In the genomic region with DNA sequence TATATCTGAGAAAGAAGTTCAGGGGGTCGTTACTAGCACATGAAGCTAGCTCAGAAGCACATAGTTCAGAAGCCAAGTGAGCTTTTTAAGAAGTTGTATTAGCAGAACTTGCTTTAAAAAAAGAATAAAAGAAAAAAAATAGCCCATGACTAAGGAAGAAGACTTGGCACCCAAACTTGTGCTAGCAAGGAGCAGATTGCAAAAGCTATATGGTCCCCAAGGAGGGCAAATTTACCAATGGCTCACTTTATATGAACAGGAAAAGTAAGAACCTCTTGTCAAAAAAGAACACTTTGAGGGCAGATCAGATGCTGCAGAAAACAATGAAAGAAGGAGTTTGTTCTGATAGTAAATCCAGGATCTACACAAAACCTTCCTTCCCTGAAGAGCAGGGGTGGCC, we compare ENCODE assay signal across 30 cellular contexts.
"Had no signal": no experiment of that assay in that cellular context is flagged by ENCODE, and none has a peak within 500 bp of the region (broad histone marks: within the 10 kb centered on the region; RNA-seq: fewer than 3 reads in every experiment).

No MANE protein-coding gene starts in this region.

- H3K27me3 Mint-ChIP-seq: central memory CD8-positive, alpha-beta T cell; dendritic cell treated with granulocyte-macrophage colony-stimulating factor and Interleukin-4, amounts not matched to agents 40 ng/mL and 50 ng/mL, for 4 days had no signal

- H3K27me3 ChIP-seq: brain microvascular endothelial cell, dorsolateral prefrontal cortex, foreskin keratinocyte, gastrocnemius medialis, heart right ventricle had no signal

- H3K27ac Mint-ChIP-seq: activated CD4-positive, alpha-beta memory T cell treated with anti-CD3 and anti-CD28 coated beads, Interleukin-2, amount 10 ng/mL, durations not matched to agents 7 days and 5 days; activated CD4-positive, alpha-beta T cell treated with anti-CD3 and anti-CD28 coated beads, Interleukin-2, amount 10 ng/mL, durations not matched to agents 7 days and 5 days; activated naive CD4-positive, alpha-beta T cell treated with anti-CD3 and anti-CD28 coated beads, Interleukin-2, amount 10 ng/mL, durations not matched to agents 7 days and 5 days; activated naive CD4-positive, alpha-beta T cell treated with anti-CD3 and anti-CD28 coated beads, Interleukin-2, amount 50 U/mL, for 72 hours; activated naive CD8-positive, alpha-beta T cell treated with anti-CD3 and anti-CD28 coated beads, Interleukin-2, amount 10 ng/mL, durations not matched to agents 7 days and 5 days; activated T-cell treated with anti-CD3 and anti-CD28 coated beads, Interleukin-2, amount 50 U/mL, for 24 hours; activated T-cell treated with anti-CD3 and anti-CD28 coated beads, Interleukin-2, amount 50 U/mL, for 72 hours; dendritic cell treated with granulocyte-macrophage colony-stimulating factor and Interleukin-4, amounts not matched to agents 40 ng/mL and 50 ng/mL, for 4 days; endodermal cell; WTC11 had no signal

- H3K9me3 ChIP-seq: gastrocnemius medialis, heart right ventricle had no signal

- H3K4me1 Mint-ChIP-seq: activated CD4-positive, alpha-beta T cell treated with anti-CD3 and anti-CD28 coated beads, Interleukin-2, amount 10 ng/mL, durations not matched to agents 7 days and 5 days; activated naive CD4-positive, alpha-beta T cell treated with anti-CD3 and anti-CD28 coated beads, Interleukin-2, amount 10 ng/mL, durations not matched to agents 7 days and 5 days; activated naive CD8-positive, alpha-beta T cell treated with anti-CD3 and anti-CD28 coated beads, Interleukin-2, amount 10 ng/mL, durations not matched to agents 7 days and 5 days; central memory CD8-positive, alpha-beta T cell; WTC11 had no signal

- H3K4me3 ChIP-seq: coronary artery, dorsolateral prefrontal cortex, gastrocnemius medialis, heart right ventricle had no signal

- H3K27ac ChIP-seq: brain microvascular endothelial cell, coronary artery, dorsolateral prefrontal cortex, foreskin keratinocyte, gastrocnemius medialis, heart right ventricle, VCaP had no signal

- H3K4me1 ChIP-seq: foreskin keratinocyte, gastrocnemius medialis, heart right ventricle had no signal

- H3K4me3 Mint-ChIP-seq: activated CD4-positive, alpha-beta memory T cell treated with anti-CD3 and anti-CD28 coated beads, Interleukin-2, amount 10 ng/mL, durations not matched to agents 7 days and 5 days; activated CD4-positive, alpha-beta T cell treated with anti-CD3 and anti-CD28 coated beads, Interleukin-2, amount 10 ng/mL, durations not matched to agents 7 days and 5 days; activated naive CD4-positive, alpha-beta T cell treated with anti-CD3 and anti-CD28 coated beads, Interleukin-2, amount 10 ng/mL, durations not matched to agents 7 days and 5 days; activated naive CD8-positive, alpha-beta T cell treated with anti-CD3 and anti-CD28 coated beads, Interleukin-2, amount 10 ng/mL, durations not matched to agents 7 days and 5 days; activated T-cell treated with anti-CD3 and anti-CD28 coated beads, Interleukin-2, amount 50 U/mL, for 24 hours; activated T-cell treated with anti-CD3 and anti-CD28 coated beads, Interleukin-2, amount 50 U/mL, for 72 hours; central memory CD8-positive, alpha-beta T cell; dendritic cell treated with granulocyte-macrophage colony-stimulating factor and Interleukin-4, amounts not matched to agents 40 ng/mL and 50 ng/mL, for 4 days; endodermal cell; WTC11 had no signal

- H3K36me3 Mint-ChIP-seq: activated naive CD4-positive, alpha-beta T cell treated with anti-CD3 and anti-CD28 coated beads, Interleukin-2, amount 10 ng/mL, durations not matched to agents 7 days and 5 days; activated naive CD4-positive, alpha-beta T cell treated with anti-CD3 and anti-CD28 coated beads, Interleukin-2, amount 50 U/mL, for 72 hours; activated naive CD8-positive, alpha-beta T cell treated with anti-CD3 and anti-CD28 coated beads, Interleukin-2, amount 10 ng/mL, durations not matched to agents 7 days and 5 days; WTC11 had no signal

- ATAC-seq: activated naive CD4-positive, alpha-beta T cell treated with anti-CD3 and anti-CD28 coated beads, Interleukin-2, amount 50 U/mL, for 72 hours; activated T-cell treated with anti-CD3 and anti-CD28 coated beads, Interleukin-2, amount 50 U/mL, for 72 hours; esophagus mucosa; foreskin keratinocyte; heart right ventricle; WTC11 had no signal

- H3K36me3 ChIP-seq: brain microvascular endothelial cell, gastrocnemius medialis, heart right ventricle had no signal

- DNase-seq: activated CD4-positive, alpha-beta memory T cell treated with anti-CD3 and anti-CD28 coated beads, Interleukin-2, amount 10 ng/mL, durations not matched to agents 7 days and 5 days; activated CD4-positive, alpha-beta T cell treated with anti-CD3 and anti-CD28 coated beads for 1 hour; activated CD4-positive, alpha-beta T cell treated with anti-CD3 and anti-CD28 coated beads for 4 hours; activated CD4-positive, alpha-beta T cell treated with anti-CD3 and anti-CD28 coated beads, Interleukin-2, amount 10 ng/mL, durations not matched to agents 7 days and 5 days; activated CD4-positive, alpha-beta T cell treated with anti-CD3 and anti-CD28 coated beads, Interleukin-2, amount 50 U/mL, for 4 hours; activated CD8-positive, alpha-beta memory T cell treated with anti-CD3 and anti-CD28 coated beads, Interleukin-2, amount 50 U/mL, for 48 hours; activated gamma-delta T cell; activated naive CD4-positive, alpha-beta T cell; activated naive CD4-positive, alpha-beta T cell treated with anti-CD3 and anti-CD28 coated beads, Interleukin-2, amount 10 ng/mL, durations not matched to agents 7 days and 5 days; activated naive CD8-positive, alpha-beta T cell treated with anti-CD3 and anti-CD28 coated beads, Interleukin-2, amount 10 ng/mL, durations not matched to agents 7 days and 5 days; activated T-cell treated with anti-CD3 and anti-CD28 coated beads for 4 hours; activated T-cell treated with anti-CD3 and anti-CD28 coated beads, Interleukin-2, amount 50 U/mL, for 24 hours; activated T-cell treated with anti-CD3 and anti-CD28 coated beads, Interleukin-2, amount 50 U/mL, for 72 hours; amniotic stem cell; anterior cingulate cortex; brain microvascular endothelial cell; dorsolateral prefrontal cortex; effector memory CD4-positive, alpha-beta T cell; endodermal cell; heart right ventricle; T-helper 2 cell had no signal

- H3K9me3 Mint-ChIP-seq: activated T-cell treated with anti-CD3 and anti-CD28 coated beads, Interleukin-2, amount 50 U/mL, for 24 hours; activated T-cell treated with anti-CD3 and anti-CD28 coated beads, Interleukin-2, amount 50 U/mL, for 72 hours; central memory CD8-positive, alpha-beta T cell; dendritic cell treated with granulocyte-macrophage colony-stimulating factor and Interleukin-4, amounts not matched to agents 40 ng/mL and 50 ng/mL, for 4 days; endodermal cell; WTC11 had no signal
